Comparison of ENCODE assay signal across 17 cellular contexts in genomic region chr1:56520202-56520601, GRCh38. TPM values are rescaled to one million over a fixed set of nuclear protein-coding genes. Genes with fewer than 3 reads are reported as not detected.
"Had no signal": no experiment of that assay in that cellular context is flagged by ENCODE, and none has a peak within 500 bp of the region (broad histone marks: within the 10 kb centered on the region; RNA-seq: fewer than 3 reads in every experiment).

No MANE protein-coding gene starts in this region.

- H3K27me3 ChIP-seq: dorsolateral prefrontal cortex, left lung, suprapubic skin had no signal

- H3K4me1 Mint-ChIP-seq: activated CD4-positive, alpha-beta T cell treated with anti-CD3 and anti-CD28 coated beads for 36 hours; activated naive CD4-positive, alpha-beta T cell treated with anti-CD3 and anti-CD28 coated beads, Interleukin-2, amount 50 U/mL, for 24 hours had no signal

- H3K27ac Mint-ChIP-seq: activated CD4-positive, alpha-beta T cell treated with anti-CD3 and anti-CD28 coated beads for 36 hours; activated naive CD4-positive, alpha-beta T cell treated with anti-CD3 and anti-CD28 coated beads, Interleukin-2, amount 50 U/mL, for 24 hours; progenitor cell of endocrine pancreas; stimulated activated naive CD8-positive, alpha-beta T cell treated with anti-CD3 and anti-CD28 coated beads, Interleukin-15, Interleukin-2, amounts not matched to agents 100 ng/mL and 50 ng/mL, for 24 hours had no signal

- H3K27ac ChIP-seq: skin epidermis, suprapubic skin had no signal

- ATAC-seq: activated CD4-positive, alpha-beta T cell treated with anti-CD3 and anti-CD28 coated beads for 36 hours; left lung had no signal

- H3K4me3 ChIP-seq: dorsolateral prefrontal cortex, left lung, skin epidermis, suprapubic skin had no signal

- DNase-seq: activated CD4-positive, alpha-beta T cell treated with anti-CD3 and anti-CD28 coated beads for 36 hours; activated CD4-positive, alpha-beta T cell treated with anti-CD3 and anti-CD28 coated beads, Interleukin-2, amount 50 U/mL, for 48 hours; activated gamma-delta T cell; caudate nucleus; dorsolateral prefrontal cortex; kidney; left lung; stimulated activated CD4-positive, alpha-beta T cell treated with anti-CD3 and anti-CD28 coated beads, Interleukin-15, amount 100 ng/mL, for 24 hours; stimulated activated CD4-positive, alpha-beta T cell treated with anti-CD3 and anti-CD28 coated beads, Interleukin-2, amount 100 ng/mL, for 48 hours; trophoblast cell had no signal

- H3K9me3 ChIP-seq: left lung, suprapubic skin had no signal

- H3K9me3 Mint-ChIP-seq: activated naive CD4-positive, alpha-beta T cell treated with anti-CD3 and anti-CD28 coated beads, Interleukin-2, amount 50 U/mL, for 24 hours; neural crest cell; stimulated activated naive CD8-positive, alpha-beta T cell treated with anti-CD3 and anti-CD28 coated beads, Interleukin-15, Interleukin-2, amounts not matched to agents 100 ng/mL and 50 ng/mL, for 24 hours had no signal

- H3K27me3 Mint-ChIP-seq: activated CD4-positive, alpha-beta T cell treated with anti-CD3 and anti-CD28 coated beads for 36 hours; progenitor cell of endocrine pancreas; stimulated activated naive CD8-positive, alpha-beta T cell treated with anti-CD3 and anti-CD28 coated beads, Interleukin-15, Interleukin-2, amounts not matched to agents 100 ng/mL and 50 ng/mL, for 24 hours had no signal

- H3K4me3 Mint-ChIP-seq: activated CD4-positive, alpha-beta T cell treated with anti-CD3 and anti-CD28 coated beads for 36 hours; activated naive CD4-positive, alpha-beta T cell treated with anti-CD3 and anti-CD28 coated beads, Interleukin-2, amount 50 U/mL, for 24 hours; neural crest cell; stimulated activated naive CD8-positive, alpha-beta T cell treated with anti-CD3 and anti-CD28 coated beads, Interleukin-15, Interleukin-2, amounts not matched to agents 100 ng/mL and 50 ng/mL, for 24 hours had no signal

RNA-seq across cellular contexts. Expression of gene PLPP3, which starts 59.2 kb away (rescaled TPM):
- total RNA-seq: activated CD4-positive, alpha-beta T cell treated with anti-CD3 and anti-CD28 coated beads for 36 hours; T-helper 2 cell treated with Interferon-gamma antibody and Interleukin-4, amounts not matched to agents 100 ng/mL and 5 ng/mL, for 36 hours had no signal
